ENCODE assay signal across 13 cellular contexts in genomic region chr18:12862467-12862866, GRCh38. TPM values are rescaled to one million over a fixed set of nuclear protein-coding genes. Genes with fewer than 3 reads are reported as not detected.
A peak's percentile ranks its signal among the peaks of the same experiment; 100 is the strongest.
DNase-seq lines count a peak whose midpoint lies in the region; ATAC-seq and TF ChIP-seq lines count a peak whose summit lies in the region.
"Had no signal": no experiment of that assay in that cellular context is flagged by ENCODE, and none has a peak within 500 bp of the region (broad histone marks: within the 10 kb centered on the region; RNA-seq: fewer than 3 reads in every experiment).

No MANE protein-coding gene starts in this region.

- POLR2A ChIA-PET in CD4-positive, alpha-beta T cell (lab: Charles Lee), result interaction anchor here (0.9 to 2.3 kb wide), 3 partner anchors 21 to 183 kb away, joined by 3 to 8 read pairs (median 3); partner anchors contain the start of gene PTPN2

- no peaks in the 10 kb centered on the region for H3K27me3 ChIP-seq in CD4-positive, alpha-beta T cell (ENCODE audit: control insufficient read depth, insufficient read depth, low read length)
- H3K27me3 ChIP-seq in mucosa of rectum (ENCODE audit: control insufficient read depth in 2 of 2, insufficient read depth in 2 of 2, low read length in 2 of 2), result no peaks in the 10 kb centered on the region
- H3K27me3 ChIP-seq: neutrophil, tibial nerve had no signal

- H3K36me3 ChIP-seq in KOPT-K1 (ENCODE audit: insufficient read depth, low read length), result peaks cover 4% of the 10 kb centered on the region
- H3K36me3 ChIP-seq in mucosa of rectum (ENCODE audit: control insufficient read depth in 2 of 2, insufficient read depth in 2 of 2, low read length in 2 of 2), result peaks cover 0 to 4% of the 10 kb centered on the region in 2 donors
- H3K36me3 ChIP-seq: neutrophil had no signal

- H3K27ac ChIP-seq in CD4-positive, alpha-beta T cell (ENCODE audit: low read depth, low read length), result no peak overlapping the region
- peak overlapping the region; percentile 18 for H3K27ac ChIP-seq in KOPT-K1 (ENCODE audit: low read depth, low read length, poor library complexity, severe bottlenecking)
- H3K27ac ChIP-seq in mucosa of rectum (ENCODE audit: low read depth in 2 of 2, low read length in 2 of 2), result peak overlapping the region; percentile 9 to 15
- H3K27ac ChIP-seq: neutrophil, tibial nerve had no signal

- no peak overlapping the region for H3K4me3 Mint-ChIP-seq in CD4-positive, alpha-beta T cell
- H3K4me3 Mint-ChIP-seq in dendritic cell treated with granulocyte-macrophage colony-stimulating factor and Interleukin-4, amounts not matched to agents 40 ng/mL and 50 ng/mL, for 4 days, result no peak overlapping the region
- H3K4me3 Mint-ChIP-seq: central memory CD8-positive, alpha-beta T cell had no signal

- no peak for ATAC-seq in CD4-positive, alpha-beta T cell (ENCODE audit: poor library complexity)
- ATAC-seq in GM18498 (IDR thresholded peaks at IDR 0.05; ENCODE audit: unreplicated experiment) (no peak), HG03460 (IDR thresholded peaks at IDR 0.05; ENCODE audit: unreplicated experiment) (no peak)

- no peak for DNase-seq in CD4-positive, alpha-beta T cell
- DNase-seq in NCI-H2196 treated with DMSO at 0.1 percent for 48 hours (lab: John Stamatoyannopoulos, UW; ENCODE audit: unreplicated experiment) (no peak), GM10266 (ENCODE audit: extremely low spot score) (no peak)
- DNase-seq: DMS153, SIG-M5 had no signal

- H3K9me3 Mint-ChIP-seq in CD4-positive, alpha-beta T cell, result no peaks in the 10 kb centered on the region
- H3K9me3 Mint-ChIP-seq in dendritic cell treated with granulocyte-macrophage colony-stimulating factor and Interleukin-4, amounts not matched to agents 40 ng/mL and 50 ng/mL, for 4 days, result no peaks in the 10 kb centered on the region
- H3K9me3 Mint-ChIP-seq: central memory CD8-positive, alpha-beta T cell had no signal

- CTCF ChIA-PET in CD4-positive, alpha-beta T cell (lab: Charles Lee), result interaction anchor here (2.1 kb wide), 1 partner anchor 15 kb away, joined by 6 read pairs; no protein-coding TSS in a partner anchor

- peak overlapping the region; percentile 21 for H3K27ac Mint-ChIP-seq in CD4-positive, alpha-beta T cell
- peak overlapping the region; percentile 50 for H3K27ac Mint-ChIP-seq in dendritic cell treated with granulocyte-macrophage colony-stimulating factor and Interleukin-4, amounts not matched to agents 40 ng/mL and 50 ng/mL, for 4 days

- H3K36me3 Mint-ChIP-seq in CD4-positive, alpha-beta T cell (ENCODE audit: low read depth), result peaks cover 20% of the 10 kb centered on the region
- peaks cover 63% of the 10 kb centered on the region for H3K36me3 Mint-ChIP-seq in dendritic cell treated with granulocyte-macrophage colony-stimulating factor and Interleukin-4, amounts not matched to agents 40 ng/mL and 50 ng/mL, for 4 days (ENCODE audit: low read depth)

- H3K4me3 ChIP-seq in mucosa of rectum (ENCODE audit: low read length in 2 of 2), result peak overlapping the region in 1 of 2 donors; percentile 3
- H3K4me3 ChIP-seq: tibial nerve had no signal

- peaks cover 4 to 11% of the 10 kb centered on the region in 2 donors for H3K4me1 ChIP-seq in mucosa of rectum (ENCODE audit: control insufficient read depth in 2 of 2, insufficient read depth in 2 of 2, low read length in 2 of 2)

- H3K9me3 ChIP-seq in CD4-positive, alpha-beta T cell (ENCODE audit: control insufficient read depth, low read length), result no peaks in the 10 kb centered on the region
- H3K9me3 ChIP-seq in KOPT-K1 (ENCODE audit: insufficient read depth, low read length, poor library complexity, severe bottlenecking) (no peaks in the 10 kb centered on the region), mucosa of rectum (ENCODE audit: control insufficient read depth in 2 of 2, low read length in 2 of 2) (no peaks in the 10 kb centered on the region)
- H3K9me3 ChIP-seq: neutrophil, tibial nerve had no signal

- no peaks in the 10 kb centered on the region for H3K27me3 Mint-ChIP-seq in CD4-positive, alpha-beta T cell
- no peaks in the 10 kb centered on the region for H3K27me3 Mint-ChIP-seq in dendritic cell treated with granulocyte-macrophage colony-stimulating factor and Interleukin-4, amounts not matched to agents 40 ng/mL and 50 ng/mL, for 4 days
- H3K27me3 Mint-ChIP-seq: central memory CD8-positive, alpha-beta T cell had no signal

- intact Hi-C loops in CD4-positive, alpha-beta T cell (cut with DNase I, micrococcal nuclease), result no loop called here
- intact Hi-C loops in dendritic cell treated with granulocyte-macrophage colony-stimulating factor and Interleukin-4, amounts not matched to agents 40 ng/mL and 50 ng/mL, for 4 days (cut with micrococcal nuclease), result no loop called here

- peaks cover 64% of the 10 kb centered on the region for H3K4me1 Mint-ChIP-seq in CD4-positive, alpha-beta T cell (ENCODE audit: low read depth)
- peaks cover 53% of the 10 kb centered on the region for H3K4me1 Mint-ChIP-seq in dendritic cell treated with granulocyte-macrophage colony-stimulating factor and Interleukin-4, amounts not matched to agents 40 ng/mL and 50 ng/mL, for 4 days (ENCODE audit: low read depth)

- TF ChIP-seq CTCF in CD4-positive, alpha-beta T cell (IDR thresholded peaks at IDR 0.05), result no peak
- TF ChIP-seq CTCF in GM10266 (IDR thresholded peaks at IDR 0.05; ENCODE audit: control insufficient read depth, insufficient read depth, low read depth, missing control alignments), result no peak

- no peak overlapping the region for H3K9ac ChIP-seq in mucosa of rectum (ENCODE audit: low read depth in 1 of 2, low read length in 2 of 2)

RNA-seq across cellular contexts. Expression of gene PTPN2, which starts 21.6 kb away (rescaled TPM):
- 10 to 100 TPM; 49.4 to 53.8 TPM for total RNA-seq in CD4-positive, alpha-beta T cell
